In the genomic region with DNA sequence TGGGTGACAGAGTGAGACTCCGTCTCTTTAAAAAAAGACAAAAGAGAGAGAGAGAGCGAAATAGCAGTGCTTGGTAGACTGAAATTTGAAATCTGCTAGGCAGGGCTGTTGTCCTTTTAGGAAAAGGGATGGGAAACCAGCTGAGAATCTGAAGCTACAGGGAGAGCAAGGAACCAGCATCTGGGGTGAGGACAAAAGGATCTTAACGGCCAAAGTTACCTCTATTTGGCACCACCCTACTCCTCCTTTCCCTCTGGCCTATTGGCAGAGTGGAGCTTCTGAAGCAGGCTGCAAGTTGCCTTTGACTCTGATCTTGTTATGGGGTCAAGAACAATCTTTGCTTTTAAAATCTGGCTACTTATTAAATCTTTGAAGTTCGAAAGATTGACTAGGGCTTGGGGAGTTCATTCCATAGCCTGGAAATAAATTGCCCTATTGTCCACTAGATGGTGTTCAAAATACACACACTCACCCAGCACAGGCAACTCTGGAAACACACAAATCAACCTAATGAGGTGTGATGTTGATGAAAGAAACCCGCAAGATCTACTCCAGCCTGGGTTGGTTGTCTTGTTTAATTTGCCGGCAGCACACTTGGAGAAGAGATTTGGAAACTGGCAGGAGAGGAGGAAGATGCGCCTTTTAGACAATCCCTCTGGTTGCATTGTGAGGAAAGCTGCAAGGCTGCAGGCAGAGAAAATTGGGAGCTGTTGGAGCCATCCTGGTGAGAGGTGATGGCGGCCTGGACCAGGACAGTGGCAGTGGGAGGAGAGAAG, we compare ENCODE assay signal across 8 cellular contexts. TPM values are rescaled to one million over a fixed set of nuclear protein-coding genes. Genes with fewer than 3 reads are reported as not detected.
DNase-seq lines count a peak whose midpoint lies in the region; ATAC-seq and TF ChIP-seq lines count a peak whose summit lies in the region.

No MANE protein-coding gene starts in this region.

- no peak overlapping the region for H2AFZ ChIP-seq in PC-3 (ENCODE audit: low read length)

- no peaks in the 10 kb centered on the region for H3K79me2 ChIP-seq in PC-3 (ENCODE audit: low read length)

- no peaks in the 10 kb centered on the region for H3K9me2 ChIP-seq in PC-3 (replicated peaks; ENCODE audit: low read length)

- H3K4me1 ChIP-seq in PC-3 (ENCODE audit: insufficient read depth, low read length) = peaks cover 5% of the 10 kb centered on the region; the same call in 1 of the 2 replicates

- BruUV-seq in PC-3 (replicated peaks; lab: Mats Ljungman, UMichigan) = no TSS peak

- H3K27me3 Mint-ChIP-seq in mesothelial cell of epicardium (ENCODE audit: low read depth) = peaks cover under 1% of the 10 kb centered on the region

- no peak overlapping the region for H3K4me3 Mint-ChIP-seq in mesothelial cell of epicardium

- no peak overlapping the region for H3K27ac Mint-ChIP-seq in mesothelial cell of epicardium

- CTCF ChIA-PET in PC-3 (lab: Charles Lee) = interaction anchor here (0.5 to 1.2 kb wide), 7 partner anchors 11 to 184 kb away, joined by 3 to 22 read pairs (median 5); no protein-coding TSS in a partner anchor

- H3K4me3 ChIP-seq in PC-3 (ENCODE audit: low read length) (no peak overlapping the region), dorsolateral prefrontal cortex (no peak overlapping the region)

- DNase-seq in activated gamma-delta T cell treated with Interleukin-2 at 50 U/mL for 16 hours (peak; percentile 18), activated gamma-delta T cell (lab: John Stamatoyannopoulos, UW) (no peak), HuH-7 (ENCODE audit: low spot score) (peak; percentile 84), PC-3 (peak; percentile 71), dorsolateral prefrontal cortex (peak in 2 of 10 donors; percentile 24 to 31), mesothelial cell of epicardium (ENCODE audit: low spot score in 2 of 2, unreplicated experiment in 2 of 2) (no peak), NCI-H526 treated with DMSO at 0.1 percent for 48 hours (lab: John Stamatoyannopoulos, UW) (no peak)

- no peak overlapping the region for H3K4me2 ChIP-seq in PC-3 (ENCODE audit: low read length)

- no peak overlapping the region for H3K9ac ChIP-seq in PC-3 (ENCODE audit: low read length)

- H3K4me1 Mint-ChIP-seq in mesothelial cell of epicardium = peaks cover 6% of the 10 kb centered on the region

- H3K36me3 ChIP-seq in PC-3 (ENCODE audit: low read depth, low read length) = no peaks in the 10 kb centered on the region

- no peaks in the 10 kb centered on the region for H3K9me3 Mint-ChIP-seq in mesothelial cell of epicardium

- no peaks in the 10 kb centered on the region for H3F3A ChIP-seq in PC-3 (ENCODE audit: low read length, unreplicated experiment)

- H4K20me1 ChIP-seq in PC-3 (ENCODE audit: low read length) = no peaks in the 10 kb centered on the region

- no peaks in the 10 kb centered on the region for H3K36me3 Mint-ChIP-seq in mesothelial cell of epicardium

- POLR2A ChIA-PET in PC-3 (lab: Charles Lee; ENCODE audit: unreplicated experiment) = no interaction called here

- ATAC-seq in PC-3 (peak; percentile 95), HG03342 (IDR thresholded peaks at IDR 0.05; ENCODE audit: unreplicated experiment) (no peak)

- TF ChIP-seq CTCF in PC-3 (conservative IDR thresholded peaks at IDR 0.05; ENCODE audit: low read depth, low read length) (peak; percentile 98), dorsolateral prefrontal cortex (IDR thresholded peaks at IDR 0.05 in 54 of 56, conservative IDR thresholded peaks at IDR 0.05 in 2 of 56; ENCODE audit: low read depth in 1 of 56, partially characterized antibody in 56 of 56) (peak; percentile 51 to 87 (median 71)), mesothelial cell of epicardium (IDR thresholded peaks at IDR 0.05; ENCODE audit: unreplicated experiment) (peak; percentile 48)

- H3K9me3 ChIP-seq in PC-3 (ENCODE audit: low read length) = no peaks in the 10 kb centered on the region

- H3K27me3 ChIP-seq in PC-3 (ENCODE audit: low read length) = 0 out of 2 replicates have a peak, but pooled peaks cover 3% of the 10 kb centered on the region
- no peaks in the 10 kb centered on the region for H3K27me3 ChIP-seq in dorsolateral prefrontal cortex

- intact Hi-C loops in PC-3 (cut with micrococcal nuclease) (loop anchor here (1.0 to 5.0 kb wide), 3 partner anchors 123 to 184 kb away; no protein-coding TSS in a partner anchor), dorsolateral prefrontal cortex (cut with DNase I) (loop anchor here (2.0 to 10.0 kb wide), 5 partner anchors 120 to 400 kb away; partner anchors contain the start of gene STUM (in 1 of the 2))

- H3K27ac ChIP-seq in PC-3 (ENCODE audit: low read length) (no peak overlapping the region), dorsolateral prefrontal cortex (peak overlapping the region in 1 of 59 donors; percentile 32)

RNA-seq across cellular contexts. Expression of gene PARP1, which starts 16.5 kb away (rescaled TPM):
- 536 and 538 TPM in 2 replicates for total RNA-seq in PC-3 (2014; rRNA removed)
- 100 to 1,000 TPM in 78 of 120 experiments, 10 to 100 TPM in 42; 74.8 to 140 (median 105) TPM for total RNA-seq in dorsolateral prefrontal cortex
- 94.7 to 101 TPM (median 95.3 TPM) in 3 replicates for total RNA-seq in mesothelial cell of epicardium

Comparison
In these comparisons a context has a peak if more than half of its experiments do, and no peak if none do; other contexts are left out.
1. DNase-seq: peak in activated gamma-delta T cell treated with Interleukin-2 at 50 U/mL for 16 hours (single experiment), HuH-7 (single experiment) and PC-3 (single experiment); none in activated gamma-delta T cell (single experiment), mesothelial cell of epicardium (0 of 2) and NCI-H526 treated with DMSO at 0.1 percent for 48 hours (single experiment).
2. CTCF ChIP-seq: peak in every context shown above with its lines; median percentile 98 in PC-3; 71 in dorsolateral prefrontal cortex; 48 in mesothelial cell of epicardium.